In the genomic region with DNA sequence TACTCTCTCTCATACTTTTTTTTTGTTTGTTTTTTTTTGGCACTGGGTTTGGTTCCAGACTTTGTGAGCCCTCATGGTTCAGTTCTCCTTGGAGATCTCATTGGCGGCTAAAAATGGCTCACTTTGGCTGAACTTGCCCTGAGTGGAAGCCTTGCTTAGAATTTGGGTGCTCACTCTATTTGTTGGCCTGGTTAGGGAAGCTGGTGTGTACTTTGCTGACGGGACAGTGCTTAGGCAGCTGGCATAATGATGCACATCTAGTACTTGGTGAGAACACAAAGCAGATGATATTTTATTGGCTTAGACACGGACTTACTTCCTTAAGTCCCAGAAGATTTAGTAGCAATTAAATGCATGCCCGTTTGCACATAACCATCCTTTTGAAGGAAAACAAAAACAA, we compare ENCODE assay signal across 1 cellular context.
TF ChIP-seq lines count a peak whose summit lies in the region.

No MANE protein-coding gene starts in this region.

TF ChIP-seq in GM12878, 131 proteins besides CTCF, POLR2A, EP300 and RAD21:
- TF ChIP-seq, protein P1, sequence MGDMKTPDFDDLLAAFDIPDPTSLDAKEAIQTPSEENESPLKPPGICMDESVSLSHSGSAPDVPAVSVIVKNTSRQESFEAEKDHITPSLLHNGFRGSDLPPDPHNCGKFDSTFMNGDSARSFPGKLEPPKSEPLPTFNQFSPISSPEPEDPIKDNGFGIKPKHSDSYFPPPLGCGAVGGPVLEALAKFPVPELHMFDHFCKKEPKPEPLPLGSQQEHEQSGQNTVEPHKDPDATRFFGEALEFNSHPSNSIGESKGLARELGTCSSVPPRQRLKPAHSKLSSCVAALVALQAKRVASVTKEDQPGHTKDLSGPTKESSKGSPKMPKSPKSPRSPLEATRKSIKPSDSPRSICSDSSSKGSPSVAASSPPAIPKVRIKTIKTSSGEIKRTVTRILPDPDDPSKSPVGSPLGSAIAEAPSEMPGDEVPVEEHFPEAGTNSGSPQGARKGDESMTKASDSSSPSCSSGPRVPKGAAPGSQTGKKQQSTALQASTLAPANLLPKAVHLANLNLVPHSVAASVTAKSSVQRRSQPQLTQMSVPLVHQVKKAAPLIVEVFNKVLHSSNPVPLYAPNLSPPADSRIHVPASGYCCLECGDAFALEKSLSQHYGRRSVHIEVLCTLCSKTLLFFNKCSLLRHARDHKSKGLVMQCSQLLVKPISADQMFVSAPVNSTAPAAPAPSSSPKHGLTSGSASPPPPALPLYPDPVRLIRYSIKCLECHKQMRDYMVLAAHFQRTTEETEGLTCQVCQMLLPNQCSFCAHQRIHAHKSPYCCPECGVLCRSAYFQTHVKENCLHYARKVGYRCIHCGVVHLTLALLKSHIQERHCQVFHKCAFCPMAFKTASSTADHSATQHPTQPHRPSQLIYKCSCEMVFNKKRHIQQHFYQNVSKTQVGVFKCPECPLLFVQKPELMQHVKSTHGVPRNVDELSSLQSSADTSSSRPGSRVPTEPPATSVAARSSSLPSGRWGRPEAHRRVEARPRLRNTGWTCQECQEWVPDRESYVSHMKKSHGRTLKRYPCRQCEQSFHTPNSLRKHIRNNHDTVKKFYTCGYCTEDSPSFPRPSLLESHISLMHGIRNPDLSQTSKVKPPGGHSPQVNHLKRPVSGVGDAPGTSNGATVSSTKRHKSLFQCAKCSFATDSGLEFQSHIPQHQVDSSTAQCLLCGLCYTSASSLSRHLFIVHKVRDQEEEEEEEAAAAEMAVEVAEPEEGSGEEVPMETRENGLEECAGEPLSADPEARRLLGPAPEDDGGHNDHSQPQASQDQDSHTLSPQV (IDR thresholded peaks at IDR 0.05), result no peak
- 0 out of 2 replicates have a peak, but pooled peaks have one; percentile 39 for TF ChIP-seq SIN3A (IDR thresholded peaks at IDR 0.05; ENCODE audit: low read depth, low read length)
